Comparison of ENCODE assay signal across 8 cellular contexts in genomic region chr1:234114648-234115307, GRCh38.
DNase-seq lines count a peak whose midpoint lies in the region; ATAC-seq, FAIRE-seq and TF ChIP-seq lines count a peak whose summit lies in the region.

No MANE protein-coding gene starts in this region.

- CTCF ChIA-PET in A549 (lab: Yijun Ruan, JAX), result interaction anchor here (0.6 to 8.0 kb wide), 51 partner anchors 10 to 969 kb away, joined by 3 to 94 read pairs (median 3); partner anchors contain the start of genes COA6 and TARBP1
- CTCF ChIA-PET in HepG2 (lab: Yijun Ruan, JAX; ENCODE audit: low intra/inter-chr PET ratio, low total read pairs), result no interaction called here

- H3K27ac ChIP-seq in A549 (peak overlapping the region; percentile 56 to 78), SJCRH30 (no peak overlapping the region), HepG2 (ENCODE audit: extremely low read length, insufficient read depth, low read length) (no peak overlapping the region), testis (no peak overlapping the region)

- no peaks in the 10 kb centered on the region for H3K9me3 ChIP-seq in A549
- no peaks in the 10 kb centered on the region for H3K9me3 ChIP-seq in MG63
- H3K9me3 ChIP-seq in SJCRH30 (replicated peaks), result no peaks in the 10 kb centered on the region
- H3K9me3 ChIP-seq in HepG2 (ENCODE audit: low read length), result no peaks in the 10 kb centered on the region
- H3K9me3 ChIP-seq in testis, result no peaks in the 10 kb centered on the region

- H3K4me2 ChIP-seq in A549 (peak overlapping the region; percentile 80), HepG2 (ENCODE audit: low read depth, low read length) (no peak overlapping the region)

- H3K9ac ChIP-seq in HepG2 (ENCODE audit: insufficient read depth, low read depth, low read length), result no peak overlapping the region

- intact Hi-C loops in HepG2 (cut with micrococcal nuclease; ENCODE audit: unreplicated experiment) (loop anchor here (2.0 kb wide), 2 partner anchors 74 to 196 kb away; no protein-coding TSS in a partner anchor), testis (cut with DNase I; ENCODE audit: low total_unique reads) (no loop called here)

- no peak for TF ChIP-seq POLR2A in A549 (IDR thresholded peaks at IDR 0.05; ENCODE audit: low read length)
- TF ChIP-seq POLR2A in HepG2 (IDR thresholded peaks at IDR 0.05; ENCODE audit: insufficient read depth in 1 of 2, low read depth in 2 of 2, low read length in 2 of 2), result no peak
- TF ChIP-seq POLR2A in testis (IDR thresholded peaks at IDR 0.05), result no peak

- no TSS peak for BruUV-seq in HepG2 (replicated peaks; lab: Mats Ljungman, UMichigan)

- ATAC-seq in A549, result peak; percentile 66 to 67; a peak in 5 of 6 replicates
- ATAC-seq in HepG2, result no peak
- ATAC-seq in HG03097 (IDR thresholded peaks at IDR 0.05; ENCODE audit: low FRiP score, unreplicated experiment), result no peak

- H3K36me3 ChIP-seq in MG63 (no peaks in the 10 kb centered on the region), SJCRH30 (no peaks in the 10 kb centered on the region), HepG2 (replicated peaks in 1 of 2; ENCODE audit: control insufficient read depth in 1 of 2, insufficient read depth in 2 of 2, low read length in 2 of 2) (no peaks in the 10 kb centered on the region), testis (ENCODE audit: low read depth, missing control alignments) (no peaks in the 10 kb centered on the region)

- H3K4me3 ChIP-seq in A549, result peak overlapping the region; percentile 34
- H3K4me3 ChIP-seq in MG63, result peak overlapping the region; percentile 19
- no peak overlapping the region for H3K4me3 ChIP-seq in SJCRH30
- H3K4me3 ChIP-seq in HepG2 (replicated peaks in 1 of 3; ENCODE audit: insufficient read depth in 1 of 3, low read depth in 2 of 3, low read length in 3 of 3), result no peak overlapping the region
- H3K4me3 ChIP-seq in testis, result no peak overlapping the region

- peak; percentile 88 for TF ChIP-seq CTCF in A549 (IDR thresholded peaks at IDR 0.05)
- TF ChIP-seq CTCF in HepG2 (CRISPR knock-in tag; IDR thresholded peaks at IDR 0.05), result peak; percentile 71
- TF ChIP-seq CTCF in testis (IDR thresholded peaks at IDR 0.05), result peak; percentile 13 to 54 (median 52)

- peak; percentile 52 to 69 for DNase-seq in A549 (ENCODE audit: low read depth in 1 of 2, low spot score in 1 of 2)
- DNase-seq in GM04504 (ENCODE audit: low read depth), result peak; percentile 17
- DNase-seq in MG63, result peak; percentile 11
- DNase-seq in SJCRH30, result peak; percentile 29 to 68
- peak; percentile 10 for DNase-seq in central memory CD4-positive, alpha-beta T cell
- peak; percentile 22 for DNase-seq in HepG2 (ENCODE audit: low spot score)
- DNase-seq in testis, result peak; percentile 53

- TF ChIP-seq EP300 in A549 (IDR thresholded peaks at IDR 0.05) (no peak), HepG2 (IDR thresholded peaks at IDR 0.05; ENCODE audit: low read depth in 2 of 2, low read length in 2 of 2) (no peak), HepG2 (CRISPR knock-in tag; IDR thresholded peaks at IDR 0.05; ENCODE audit: borderline replicate concordance) (no peak)

- H3K79me2 ChIP-seq in HepG2 (ENCODE audit: insufficient read depth, low read length), result no peaks in the 10 kb centered on the region

- FAIRE-seq in A549 (lab: Jason Lieb, UNC) (peak; percentile 49), HepG2 (lab: Jason Lieb, UNC) (no peak)

- H3K4me1 ChIP-seq in A549 (peaks cover 25% of the 10 kb centered on the region), SJCRH30 (no peaks in the 10 kb centered on the region), HepG2 (ENCODE audit: insufficient read depth, low read length) (peaks cover 14% of the 10 kb centered on the region), testis (no peaks in the 10 kb centered on the region)

- TF ChIP-seq RAD21 in A549 (conservative IDR thresholded peaks at IDR 0.05 in 1 of 2, IDR thresholded peaks at IDR 0.05 in 1 of 2) (peak; percentile 84 to 93), HepG2 (CRISPR knock-in tag; IDR thresholded peaks at IDR 0.05) (no peak)

- H4K20me1 ChIP-seq in HepG2 (ENCODE audit: insufficient read depth, low read length), result no peaks in the 10 kb centered on the region

- in situ Hi-C loops in HepG2 (cut with HindIII; ENCODE audit: extremely low pct_ligation_motif_present, low pct_unique_long_range_greater_than_20kb), result no loop called here

- H3K27me3 ChIP-seq in MG63, result no peaks in the 10 kb centered on the region
- H3K27me3 ChIP-seq in SJCRH30, result no peaks in the 10 kb centered on the region
- H3K27me3 ChIP-seq in HepG2 (ENCODE audit: control insufficient read depth in 1 of 2, insufficient read depth in 2 of 2, low read length in 2 of 2), result peaks cover 0 to 4% of the 10 kb centered on the region in 2 experiments; a peak in 3 of 5 replicates
- H3K27me3 ChIP-seq in testis, result no peaks in the 10 kb centered on the region

- WGBS in A549 (ENCODE audit: missing lambda C conversion rate), result 5% methylated on average over 11 of the region's 11 CpGs
- 3% methylated on average over 11 of the region's 11 CpGs for WGBS in HepG2 (ENCODE audit: low lambda C conversion rate)
- WGBS in testis, 2 donors, result 14 to 15% methylated on average over 11 of the region's 11 CpGs

- POLR2A ChIA-PET in A549 (lab: Yijun Ruan, JAX) (interaction anchor here (1.5 kb wide), 1 partner anchor 195 kb away, joined by 4 read pairs; no protein-coding TSS in a partner anchor), HepG2 (lab: Yijun Ruan, JAX) (no interaction called here)

- H2AFZ ChIP-seq in HepG2 (ENCODE audit: low read length), result no peak overlapping the region

TF ChIP-seq in A549, 52 proteins besides CTCF, POLR2A, EP300 and RAD21:
- TF ChIP-seq RCOR1 (IDR thresholded peaks at IDR 0.05; ENCODE audit: low read depth, low read length) (no peak), POLR2AphosphoS2 (conservative IDR thresholded peaks at IDR 0.05; ENCODE audit: low read length) (no peak), SMC3 (IDR thresholded peaks at IDR 0.05) (peak; percentile 80), FOXS1 (CRISPR knock-in tag; IDR thresholded peaks at IDR 0.05) (no peak), JUN (IDR thresholded peaks at IDR 0.05) (no peak), USF2 (IDR thresholded peaks at IDR 0.05) (no peak), CEBPB (IDR thresholded peaks at IDR 0.05) (peak in 1 of 2 experiments; percentile 59; a peak in 1 of 4 replicates)
TF ChIP-seq in A549: peak in this region for 2.

TF ChIP-seq in HepG2, 621 proteins besides CTCF, POLR2A, EP300 and RAD21:
- TF ChIP-seq ZNF441 (CRISPR knock-in tag; IDR thresholded peaks at IDR 0.05; ENCODE audit: borderline replicate concordance) (no peak), SMC3 (IDR thresholded peaks at IDR 0.05; ENCODE audit: low read length) (peak; percentile 35; the same call in 1 of the 2 replicates), STAG1 (CRISPR knock-in tag; IDR thresholded peaks at IDR 0.05) (peak; percentile 72)

Comparison
In these comparisons a context has a peak if more than half of its experiments do, and no peak if none do; other contexts are left out.
1. ATAC-seq: peak in A549 (2 of 2); none in HepG2 (single experiment) and HG03097 (single experiment).
2. DNase-seq: peak in every context shown above with its lines; median percentile 60 in A549; 53 in testis; 48 in SJCRH30; 22 in HepG2; 17 in GM04504; 11 in MG63; 10 in central memory CD4-positive, alpha-beta T cell.
3. H3K27ac ChIP-seq: peak in A549 (2 of 2); none in SJCRH30 (single experiment), HepG2 (single experiment) and testis (0 of 2).
4. H3K4me3 ChIP-seq: peak in A549 (single experiment) and MG63 (single experiment); none in SJCRH30 (single experiment), HepG2 (0 of 3) and testis (0 of 2).
5. Of the 38 proteins assayed by ChIP-seq in both HepG2 and A549: peak only in HepG2: none; only in A549: RAD21; in both: CTCF and SMC3; in neither: 34; mixed calls (peak in some experiments, not most) for 1.
6. Peak in every context shown above with its lines, with median percentiles within 50 percentile points of each other: CTCF ChIP-seq.